ENCODE assay signal across 1 cellular context in the genomic region with DNA sequence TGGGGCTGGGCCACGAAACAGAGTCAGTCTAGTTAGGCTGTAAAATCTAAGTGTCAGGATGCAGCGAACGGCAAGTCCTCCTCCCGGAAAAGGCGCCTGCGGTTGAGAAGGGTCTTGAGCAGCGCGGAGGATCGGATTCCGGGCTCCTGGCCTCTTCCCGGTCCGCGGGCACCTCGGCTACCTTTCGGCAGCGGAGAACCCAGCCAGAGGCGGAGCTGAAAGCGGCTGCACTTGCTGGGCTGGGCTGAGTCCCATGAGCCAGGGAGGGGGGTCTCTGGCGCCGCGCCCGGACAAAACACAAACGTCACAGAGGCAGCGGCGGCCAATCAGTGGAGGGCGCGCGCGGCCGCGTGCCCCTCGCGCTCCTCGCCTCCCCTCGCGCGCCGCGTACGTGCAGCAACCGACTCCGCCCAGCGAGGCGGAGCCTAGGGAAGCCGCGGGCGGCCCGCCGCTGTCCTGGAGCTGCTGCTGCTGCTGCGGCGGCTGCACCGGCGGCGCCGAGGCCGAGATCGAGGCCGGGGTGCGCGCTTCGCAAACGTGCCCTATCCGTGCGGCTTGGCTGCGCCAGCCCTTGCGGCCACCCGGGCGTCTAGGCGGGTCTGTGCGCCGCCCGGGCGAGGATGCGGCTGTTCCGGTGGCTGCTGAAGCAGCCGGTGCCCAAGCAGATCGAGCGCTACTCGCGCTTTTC.
TF ChIP-seq lines count a peak whose summit lies in the region.

A gene (plus strand): TSS at position 451 of the 688 bp plus-strand sequence. CDS start 170 bp downstream, at position 621.

TF ChIP-seq in HEK293, 187 proteins besides CTCF, POLR2A, EP300 and RAD21 (continued from another document and continues in another):
- TF ChIP-seq, protein P1, sequence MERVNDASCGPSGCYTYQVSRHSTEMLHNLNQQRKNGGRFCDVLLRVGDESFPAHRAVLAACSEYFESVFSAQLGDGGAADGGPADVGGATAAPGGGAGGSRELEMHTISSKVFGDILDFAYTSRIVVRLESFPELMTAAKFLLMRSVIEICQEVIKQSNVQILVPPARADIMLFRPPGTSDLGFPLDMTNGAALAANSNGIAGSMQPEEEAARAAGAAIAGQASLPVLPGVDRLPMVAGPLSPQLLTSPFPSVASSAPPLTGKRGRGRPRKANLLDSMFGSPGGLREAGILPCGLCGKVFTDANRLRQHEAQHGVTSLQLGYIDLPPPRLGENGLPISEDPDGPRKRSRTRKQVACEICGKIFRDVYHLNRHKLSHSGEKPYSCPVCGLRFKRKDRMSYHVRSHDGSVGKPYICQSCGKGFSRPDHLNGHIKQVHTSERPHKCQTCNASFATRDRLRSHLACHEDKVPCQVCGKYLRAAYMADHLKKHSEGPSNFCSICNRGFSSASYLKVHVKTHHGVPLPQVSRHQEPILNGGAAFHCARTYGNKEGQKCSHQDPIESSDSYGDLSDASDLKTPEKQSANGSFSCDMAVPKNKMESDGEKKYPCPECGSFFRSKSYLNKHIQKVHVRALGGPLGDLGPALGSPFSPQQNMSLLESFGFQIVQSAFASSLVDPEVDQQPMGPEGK (tag by site-specific recombination; IDR thresholded peaks at IDR 0.05), result peak; percentile 67; the same call in 1 of the 2 replicates
- TF ChIP-seq FEZF1 (tag by site-specific recombination; IDR thresholded peaks at IDR 0.05) (no peak), ZNF157 (tag by site-specific recombination; IDR thresholded peaks at IDR 0.05) (no peak), ZNF792 (tag by site-specific recombination; IDR thresholded peaks at IDR 0.05) (no peak), ZNF341 (tag by site-specific recombination; IDR thresholded peaks at IDR 0.05; ENCODE audit: low read depth) (peak; percentile 93), REPIN1 (tag by site-specific recombination; IDR thresholded peaks at IDR 0.05; ENCODE audit: low read depth) (no peak), ZFP69B (tag by site-specific recombination; IDR thresholded peaks at IDR 0.05) (no peak), ZNF623 (tag by site-specific recombination; IDR thresholded peaks at IDR 0.05) (no peak), ZFP41 (tag by site-specific recombination; IDR thresholded peaks at IDR 0.05; ENCODE audit: borderline replicate concordance) (no peak), ZNF670 (tag by site-specific recombination; IDR thresholded peaks at IDR 0.05; ENCODE audit: low read depth) (no peak), ZNF664 (tag by site-specific recombination; IDR thresholded peaks at IDR 0.05) (no peak), KLF9 (tag by site-specific recombination; IDR thresholded peaks at IDR 0.05; ENCODE audit: low read depth) (peak; percentile 32; the same call in 1 of the 2 replicates), ZNF624 (tag by site-specific recombination; IDR thresholded peaks at IDR 0.05) (no peak), ZBTB17 (tag by site-specific recombination; IDR thresholded peaks at IDR 0.05) (0 out of 2 replicates have a peak, but pooled peaks have one; percentile 29), ZNF292 (tag by site-specific recombination; IDR thresholded peaks at IDR 0.05; ENCODE audit: borderline replicate concordance, low read depth) (no peak), ZNF501 (tag by site-specific recombination; IDR thresholded peaks at IDR 0.05) (0 out of 2 replicates have a peak, but pooled peaks have one; percentile 49), ZNF76 (tag by site-specific recombination; IDR thresholded peaks at IDR 0.05; ENCODE audit: borderline replicate concordance, low read depth) (no peak), ZIC2 (tag by site-specific recombination; IDR thresholded peaks at IDR 0.05) (0 out of 2 replicates have a peak, but pooled peaks have one; percentile 8), KLF8 (tag by site-specific recombination; IDR thresholded peaks at IDR 0.05) (no peak), ZNF626 (tag by site-specific recombination; IDR thresholded peaks at IDR 0.05) (no peak), GLI4 (tag by site-specific recombination; IDR thresholded peaks at IDR 0.05) (no peak), ZNF621 (tag by site-specific recombination; IDR thresholded peaks at IDR 0.05) (no peak), ZNF837 (tag by site-specific recombination; IDR thresholded peaks at IDR 0.05) (no peak), SCRT2 (tag by site-specific recombination; IDR thresholded peaks at IDR 0.05) (no peak)
- TF ChIP-seq, protein P2, sequence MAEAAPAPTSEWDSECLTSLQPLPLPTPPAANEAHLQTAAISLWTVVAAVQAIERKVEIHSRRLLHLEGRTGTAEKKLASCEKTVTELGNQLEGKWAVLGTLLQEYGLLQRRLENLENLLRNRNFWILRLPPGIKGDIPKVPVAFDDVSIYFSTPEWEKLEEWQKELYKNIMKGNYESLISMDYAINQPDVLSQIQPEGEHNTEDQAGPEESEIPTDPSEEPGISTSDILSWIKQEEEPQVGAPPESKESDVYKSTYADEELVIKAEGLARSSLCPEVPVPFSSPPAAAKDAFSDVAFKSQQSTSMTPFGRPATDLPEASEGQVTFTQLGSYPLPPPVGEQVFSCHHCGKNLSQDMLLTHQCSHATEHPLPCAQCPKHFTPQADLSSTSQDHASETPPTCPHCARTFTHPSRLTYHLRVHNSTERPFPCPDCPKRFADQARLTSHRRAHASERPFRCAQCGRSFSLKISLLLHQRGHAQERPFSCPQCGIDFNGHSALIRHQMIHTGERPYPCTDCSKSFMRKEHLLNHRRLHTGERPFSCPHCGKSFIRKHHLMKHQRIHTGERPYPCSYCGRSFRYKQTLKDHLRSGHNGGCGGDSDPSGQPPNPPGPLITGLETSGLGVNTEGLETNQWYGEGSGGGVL (tag by site-specific recombination; IDR thresholded peaks at IDR 0.05), result peak; percentile 4; the same call in 1 of the 2 replicates
- TF ChIP-seq, protein P3, sequence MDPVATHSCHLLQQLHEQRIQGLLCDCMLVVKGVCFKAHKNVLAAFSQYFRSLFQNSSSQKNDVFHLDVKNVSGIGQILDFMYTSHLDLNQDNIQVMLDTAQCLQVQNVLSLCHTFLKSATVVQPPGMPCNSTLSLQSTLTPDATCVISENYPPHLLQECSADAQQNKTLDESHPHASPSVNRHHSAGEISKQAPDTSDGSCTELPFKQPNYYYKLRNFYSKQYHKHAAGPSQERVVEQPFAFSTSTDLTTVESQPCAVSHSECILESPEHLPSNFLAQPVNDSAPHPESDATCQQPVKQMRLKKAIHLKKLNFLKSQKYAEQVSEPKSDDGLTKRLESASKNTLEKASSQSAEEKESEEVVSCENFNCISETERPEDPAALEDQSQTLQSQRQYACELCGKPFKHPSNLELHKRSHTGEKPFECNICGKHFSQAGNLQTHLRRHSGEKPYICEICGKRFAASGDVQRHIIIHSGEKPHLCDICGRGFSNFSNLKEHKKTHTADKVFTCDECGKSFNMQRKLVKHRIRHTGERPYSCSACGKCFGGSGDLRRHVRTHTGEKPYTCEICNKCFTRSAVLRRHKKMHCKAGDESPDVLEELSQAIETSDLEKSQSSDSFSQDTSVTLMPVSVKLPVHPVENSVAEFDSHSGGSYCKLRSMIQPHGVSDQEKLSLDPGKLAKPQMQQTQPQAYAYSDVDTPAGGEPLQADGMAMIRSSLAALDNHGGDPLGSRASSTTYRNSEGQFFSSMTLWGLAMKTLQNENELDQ (tag by site-specific recombination; IDR thresholded peaks at IDR 0.05; ENCODE audit: low read depth), result no peak
- TF ChIP-seq, protein P4, sequence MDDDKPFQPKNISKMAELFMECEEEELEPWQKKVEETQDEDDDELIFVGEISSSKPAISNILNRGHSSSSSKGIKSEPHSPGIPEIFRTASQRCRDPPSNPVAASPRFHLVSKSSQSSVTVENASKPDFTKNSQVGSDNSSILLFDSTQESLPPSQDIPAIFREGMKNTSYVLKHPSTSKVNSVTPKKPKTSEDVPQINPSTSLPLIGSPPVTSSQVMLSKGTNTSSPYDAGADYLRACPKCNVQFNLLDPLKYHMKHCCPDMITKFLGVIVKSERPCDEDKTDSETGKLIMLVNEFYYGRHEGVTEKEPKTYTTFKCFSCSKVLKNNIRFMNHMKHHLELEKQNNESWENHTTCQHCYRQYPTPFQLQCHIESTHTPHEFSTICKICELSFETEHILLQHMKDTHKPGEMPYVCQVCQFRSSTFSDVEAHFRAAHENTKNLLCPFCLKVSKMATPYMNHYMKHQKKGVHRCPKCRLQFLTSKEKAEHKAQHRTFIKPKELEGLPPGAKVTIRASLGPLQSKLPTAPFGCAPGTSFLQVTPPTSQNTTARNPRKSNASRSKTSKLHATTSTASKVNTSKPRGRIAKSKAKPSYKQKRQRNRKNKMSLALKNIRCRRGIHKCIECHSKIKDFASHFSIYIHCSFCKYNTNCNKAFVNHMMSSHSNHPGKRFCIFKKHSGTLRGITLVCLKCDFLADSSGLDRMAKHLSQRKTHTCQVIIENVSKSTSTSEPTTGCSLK (tag by site-specific recombination; IDR thresholded peaks at IDR 0.05), result no peak
- TF ChIP-seq, protein P5, sequence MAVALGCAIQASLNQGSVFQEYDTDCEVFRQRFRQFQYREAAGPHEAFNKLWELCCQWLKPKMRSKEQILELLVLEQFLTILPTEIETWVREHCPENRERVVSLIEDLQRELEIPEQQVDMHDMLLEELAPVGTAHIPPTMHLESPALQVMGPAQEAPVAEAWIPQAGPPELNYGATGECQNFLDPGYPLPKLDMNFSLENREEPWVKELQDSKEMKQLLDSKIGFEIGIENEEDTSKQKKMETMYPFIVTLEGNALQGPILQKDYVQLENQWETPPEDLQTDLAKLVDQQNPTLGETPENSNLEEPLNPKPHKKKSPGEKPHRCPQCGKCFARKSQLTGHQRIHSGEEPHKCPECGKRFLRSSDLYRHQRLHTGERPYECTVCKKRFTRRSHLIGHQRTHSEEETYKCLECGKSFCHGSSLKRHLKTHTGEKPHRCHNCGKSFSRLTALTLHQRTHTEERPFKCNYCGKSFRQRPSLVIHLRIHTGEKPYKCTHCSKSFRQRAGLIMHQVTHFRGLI (tag by site-specific recombination; IDR thresholded peaks at IDR 0.05), result peak; percentile 86
- TF ChIP-seq, protein P6, sequence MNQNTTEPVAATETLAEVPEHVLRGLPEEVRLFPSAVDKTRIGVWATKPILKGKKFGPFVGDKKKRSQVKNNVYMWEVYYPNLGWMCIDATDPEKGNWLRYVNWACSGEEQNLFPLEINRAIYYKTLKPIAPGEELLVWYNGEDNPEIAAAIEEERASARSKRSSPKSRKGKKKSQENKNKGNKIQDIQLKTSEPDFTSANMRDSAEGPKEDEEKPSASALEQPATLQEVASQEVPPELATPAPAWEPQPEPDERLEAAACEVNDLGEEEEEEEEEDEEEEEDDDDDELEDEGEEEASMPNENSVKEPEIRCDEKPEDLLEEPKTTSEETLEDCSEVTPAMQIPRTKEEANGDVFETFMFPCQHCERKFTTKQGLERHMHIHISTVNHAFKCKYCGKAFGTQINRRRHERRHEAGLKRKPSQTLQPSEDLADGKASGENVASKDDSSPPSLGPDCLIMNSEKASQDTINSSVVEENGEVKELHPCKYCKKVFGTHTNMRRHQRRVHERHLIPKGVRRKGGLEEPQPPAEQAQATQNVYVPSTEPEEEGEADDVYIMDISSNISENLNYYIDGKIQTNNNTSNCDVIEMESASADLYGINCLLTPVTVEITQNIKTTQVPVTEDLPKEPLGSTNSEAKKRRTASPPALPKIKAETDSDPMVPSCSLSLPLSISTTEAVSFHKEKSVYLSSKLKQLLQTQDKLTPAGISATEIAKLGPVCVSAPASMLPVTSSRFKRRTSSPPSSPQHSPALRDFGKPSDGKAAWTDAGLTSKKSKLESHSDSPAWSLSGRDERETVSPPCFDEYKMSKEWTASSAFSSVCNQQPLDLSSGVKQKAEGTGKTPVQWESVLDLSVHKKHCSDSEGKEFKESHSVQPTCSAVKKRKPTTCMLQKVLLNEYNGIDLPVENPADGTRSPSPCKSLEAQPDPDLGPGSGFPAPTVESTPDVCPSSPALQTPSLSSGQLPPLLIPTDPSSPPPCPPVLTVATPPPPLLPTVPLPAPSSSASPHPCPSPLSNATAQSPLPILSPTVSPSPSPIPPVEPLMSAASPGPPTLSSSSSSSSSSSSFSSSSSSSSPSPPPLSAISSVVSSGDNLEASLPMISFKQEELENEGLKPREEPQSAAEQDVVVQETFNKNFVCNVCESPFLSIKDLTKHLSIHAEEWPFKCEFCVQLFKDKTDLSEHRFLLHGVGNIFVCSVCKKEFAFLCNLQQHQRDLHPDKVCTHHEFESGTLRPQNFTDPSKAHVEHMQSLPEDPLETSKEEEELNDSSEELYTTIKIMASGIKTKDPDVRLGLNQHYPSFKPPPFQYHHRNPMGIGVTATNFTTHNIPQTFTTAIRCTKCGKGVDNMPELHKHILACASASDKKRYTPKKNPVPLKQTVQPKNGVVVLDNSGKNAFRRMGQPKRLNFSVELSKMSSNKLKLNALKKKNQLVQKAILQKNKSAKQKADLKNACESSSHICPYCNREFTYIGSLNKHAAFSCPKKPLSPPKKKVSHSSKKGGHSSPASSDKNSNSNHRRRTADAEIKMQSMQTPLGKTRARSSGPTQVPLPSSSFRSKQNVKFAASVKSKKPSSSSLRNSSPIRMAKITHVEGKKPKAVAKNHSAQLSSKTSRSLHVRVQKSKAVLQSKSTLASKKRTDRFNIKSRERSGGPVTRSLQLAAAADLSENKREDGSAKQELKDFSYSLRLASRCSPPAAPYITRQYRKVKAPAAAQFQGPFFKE (tag by site-specific recombination; IDR thresholded peaks at IDR 0.05; ENCODE audit: borderline replicate concordance), result no peak
- TF ChIP-seq, protein P7, sequence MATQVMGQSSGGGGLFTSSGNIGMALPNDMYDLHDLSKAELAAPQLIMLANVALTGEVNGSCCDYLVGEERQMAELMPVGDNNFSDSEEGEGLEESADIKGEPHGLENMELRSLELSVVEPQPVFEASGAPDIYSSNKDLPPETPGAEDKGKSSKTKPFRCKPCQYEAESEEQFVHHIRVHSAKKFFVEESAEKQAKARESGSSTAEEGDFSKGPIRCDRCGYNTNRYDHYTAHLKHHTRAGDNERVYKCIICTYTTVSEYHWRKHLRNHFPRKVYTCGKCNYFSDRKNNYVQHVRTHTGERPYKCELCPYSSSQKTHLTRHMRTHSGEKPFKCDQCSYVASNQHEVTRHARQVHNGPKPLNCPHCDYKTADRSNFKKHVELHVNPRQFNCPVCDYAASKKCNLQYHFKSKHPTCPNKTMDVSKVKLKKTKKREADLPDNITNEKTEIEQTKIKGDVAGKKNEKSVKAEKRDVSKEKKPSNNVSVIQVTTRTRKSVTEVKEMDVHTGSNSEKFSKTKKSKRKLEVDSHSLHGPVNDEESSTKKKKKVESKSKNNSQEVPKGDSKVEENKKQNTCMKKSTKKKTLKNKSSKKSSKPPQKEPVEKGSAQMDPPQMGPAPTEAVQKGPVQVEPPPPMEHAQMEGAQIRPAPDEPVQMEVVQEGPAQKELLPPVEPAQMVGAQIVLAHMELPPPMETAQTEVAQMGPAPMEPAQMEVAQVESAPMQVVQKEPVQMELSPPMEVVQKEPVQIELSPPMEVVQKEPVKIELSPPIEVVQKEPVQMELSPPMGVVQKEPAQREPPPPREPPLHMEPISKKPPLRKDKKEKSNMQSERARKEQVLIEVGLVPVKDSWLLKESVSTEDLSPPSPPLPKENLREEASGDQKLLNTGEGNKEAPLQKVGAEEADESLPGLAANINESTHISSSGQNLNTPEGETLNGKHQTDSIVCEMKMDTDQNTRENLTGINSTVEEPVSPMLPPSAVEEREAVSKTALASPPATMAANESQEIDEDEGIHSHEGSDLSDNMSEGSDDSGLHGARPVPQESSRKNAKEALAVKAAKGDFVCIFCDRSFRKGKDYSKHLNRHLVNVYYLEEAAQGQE (tag by site-specific recombination; IDR thresholded peaks at IDR 0.05), result 0 out of 2 replicates have a peak, but pooled peaks have one; percentile 13
- TF ChIP-seq, protein P8, sequence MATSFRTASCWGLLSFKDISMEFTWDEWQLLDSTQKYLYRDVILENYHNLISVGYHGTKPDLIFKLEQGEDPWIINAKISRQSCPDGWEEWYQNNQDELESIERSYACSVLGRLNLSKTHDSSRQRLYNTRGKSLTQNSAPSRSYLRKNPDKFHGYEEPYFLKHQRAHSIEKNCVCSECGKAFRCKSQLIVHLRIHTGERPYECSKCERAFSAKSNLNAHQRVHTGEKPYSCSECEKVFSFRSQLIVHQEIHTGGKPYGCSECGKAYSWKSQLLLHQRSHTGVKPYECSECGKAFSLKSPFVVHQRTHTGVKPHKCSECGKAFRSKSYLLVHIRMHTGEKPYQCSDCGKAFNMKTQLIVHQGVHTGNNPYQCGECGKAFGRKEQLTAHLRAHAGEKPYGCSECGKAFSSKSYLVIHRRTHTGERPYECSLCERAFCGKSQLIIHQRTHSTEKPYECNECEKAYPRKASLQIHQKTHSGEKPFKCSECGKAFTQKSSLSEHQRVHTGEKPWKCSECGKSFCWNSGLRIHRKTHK (tag by site-specific recombination; IDR thresholded peaks at IDR 0.05), result no peak
